In the genomic region with DNA sequence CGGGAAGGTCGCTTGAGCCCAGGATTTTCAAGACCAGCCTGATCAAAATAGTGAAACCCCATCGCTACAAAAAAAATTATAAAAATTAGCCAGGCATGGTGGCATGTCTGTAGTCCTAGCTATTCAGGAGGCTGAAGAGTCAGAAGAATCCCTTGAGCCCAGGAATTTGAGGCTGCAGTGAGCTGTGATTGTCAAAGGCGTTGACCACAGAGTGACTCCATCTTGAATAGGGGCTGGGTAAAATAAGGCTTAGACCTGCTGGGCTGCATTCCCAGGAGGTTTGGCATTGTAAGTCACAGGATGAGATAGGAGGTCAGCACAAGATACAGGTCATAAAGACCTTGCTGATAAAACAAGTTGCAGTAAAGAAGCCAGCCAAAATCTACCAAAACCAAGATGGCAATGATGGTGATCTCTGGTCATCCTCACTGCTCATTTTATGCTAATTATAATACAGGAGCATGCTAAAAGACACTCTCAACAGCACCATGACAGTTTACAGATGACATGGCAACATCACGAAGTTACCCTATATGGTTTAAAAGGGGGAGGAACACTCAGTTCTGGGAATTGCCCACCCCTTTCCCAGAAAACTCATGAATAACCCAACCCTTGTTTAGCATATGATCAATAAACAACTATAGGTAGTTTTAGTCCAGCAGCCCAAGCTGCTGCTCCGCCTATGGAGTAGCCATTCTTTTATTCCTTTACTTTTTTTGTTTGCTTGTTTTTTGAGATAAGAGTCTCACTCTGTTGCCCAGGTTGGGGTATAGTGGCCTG, we compare ENCODE assay signal across 23 cellular contexts. TPM values are rescaled to one million over a fixed set of nuclear protein-coding genes. Genes with fewer than 3 reads are reported as not detected.
DNase-seq lines count a peak whose midpoint lies in the region; ATAC-seq and TF ChIP-seq lines count a peak whose summit lies in the region.
"Had no signal": no experiment of that assay in that cellular context is flagged by ENCODE, and none has a peak within 500 bp of the region (broad histone marks: within the 10 kb centered on the region; RNA-seq: fewer than 3 reads in every experiment).

No MANE protein-coding gene starts in this region.

- H3K4me1 ChIP-seq in Caco-2 (peaks cover 41% of the 10 kb centered on the region), adrenal gland (replicated peaks in 1 of 2) (peaks cover 17 to 22% of the 10 kb centered on the region in 2 donors), trophoblast cell (ENCODE audit: control insufficient read depth in 1 of 2, insufficient read depth in 2 of 2, low read length in 2 of 2) (peaks cover 11 to 22% of the 10 kb centered on the region in 2 experiments), right lobe of liver (peaks cover 0 to 32% (median 8%) of the 10 kb centered on the region in 4 donors)

- peaks cover 32% of the 10 kb centered on the region for H3K79me1 ChIP-seq in trophoblast cell (ENCODE audit: low read length)

- no peak for TF ChIP-seq CTCF in Caco-2 (IDR thresholded peaks at IDR 0.05; ENCODE audit: insufficient read depth in 1 of 2, low read depth in 1 of 2, low read length in 1 of 2, severe bottlenecking in 1 of 2, unreplicated experiment in 1 of 2)
- TF ChIP-seq CTCF in adrenal gland (IDR thresholded peaks at IDR 0.05) = no peak
- no peak for TF ChIP-seq CTCF in right lobe of liver (IDR thresholded peaks at IDR 0.05)

- peaks cover 11% of the 10 kb centered on the region for H3K79me2 ChIP-seq in trophoblast cell (ENCODE audit: control insufficient read depth, insufficient read depth, low read length, poor library complexity)

- H3K18ac ChIP-seq in trophoblast cell (ENCODE audit: low read length) = peak overlapping the region; percentile 60

- H3K4me3 ChIP-seq in Caco-2 (ENCODE audit: low read depth, low read length) (no peak overlapping the region), adrenal gland (no peak overlapping the region), trophoblast cell (ENCODE audit: low read depth, low read length) (no peak overlapping the region), right lobe of liver (no peak overlapping the region)
- H3K4me3 ChIP-seq: GM12878 had no signal

- peak overlapping the region; percentile 67 for H3K14ac ChIP-seq in trophoblast cell (ENCODE audit: low read length)

- intact Hi-C loops in Caco-2 (cut with micrococcal nuclease; ENCODE audit: unreplicated experiment) (loop anchor here (1.0 to 10.0 kb wide), 4 partner anchors 20 to 204 kb away; partner anchors contain the start of gene ZC3H12C), adrenal gland (cut with DNase I) (loop anchor here in 1 of 2 donors (5.0 to 10.0 kb wide), 2 partner anchors 56 to 133 kb away; no protein-coding TSS in a partner anchor), right lobe of liver (cut with DNase I) (loop anchor here in 1 of 2 donors (10.0 kb wide), 1 partner anchor 56 kb away; no protein-coding TSS in a partner anchor)

- H3K23ac ChIP-seq in trophoblast cell (ENCODE audit: low read length) = no peak overlapping the region

- peak overlapping the region; percentile 91 for H3K4me3 Mint-ChIP-seq in Caco-2 (ENCODE audit: unreplicated experiment)
- H3K4me3 Mint-ChIP-seq: H9, HFFc6 had no signal

- H3K9ac ChIP-seq in trophoblast cell (ENCODE audit: low read length) = no peak overlapping the region

- H3K36me3 Mint-ChIP-seq in Caco-2 (ENCODE audit: insufficient read depth, unreplicated experiment) = peaks cover 45% of the 10 kb centered on the region
- H3K36me3 Mint-ChIP-seq: CD4-positive, CD25-positive, alpha-beta regulatory T cell had no signal

- peak overlapping the region; percentile 28 to 98 (median 97) for H3K27ac ChIP-seq in adrenal gland
- H3K27ac ChIP-seq in trophoblast cell (ENCODE audit: low read depth, low read length) = peak overlapping the region; percentile 89
- H3K27ac ChIP-seq in right lobe of liver = peak overlapping the region in 1 of 3 donors; percentile 96

- H3K4me1 Mint-ChIP-seq in Caco-2 (ENCODE audit: low read depth, unreplicated experiment) = peaks cover 49% of the 10 kb centered on the region

- DNase-seq in Caco-2 (peak; percentile 89 to 96), OCI-M1 (lab: John Stamatoyannopoulos, UW) (peak; percentile 79), adrenal gland (peak in 2 of 7 donors; percentile 38 to 41), trophoblast cell (peak; percentile 94 to 96), right lobe of liver (no peak), cortex of kidney (lab: John Stamatoyannopoulos, UW) (no peak)
- DNase-seq in activated T-cell treated with anti-CD3 and anti-CD28 coated beads, Interleukin-2, amount 50 U/mL, for 48 hours = no peak
- DNase-seq: CD4-positive, CD25-positive, alpha-beta regulatory T cell; COR-L47; DMS 273 treated with DMSO at 0.1 percent for 48 hours; DMS79 treated with DMSO at 0.1 percent for 48 hours; H9; HFFc6; KBM-7; MM.1S; NCI-H1092; NCI-H1436; NCI-H2029 treated with DMSO at 0.1 percent for 48 hours; NCI-H510A treated with DMSO at 0.1 percent for 48 hours; NCI-H748 treated with DMSO at 0.1 percent for 48 hours; NK-92 treated with Interleukin-12 subunit alpha and Interleukin-12 subunit beta, amount 100 ng/mL, for 24 hours; Right ventricle myocardium superior had no signal

- peak overlapping the region; percentile 85 for H2BK12ac ChIP-seq in trophoblast cell (ENCODE audit: low read length)

- TF ChIP-seq POLR2A in adrenal gland (IDR thresholded peaks at IDR 0.05) (no peak), right lobe of liver (IDR thresholded peaks at IDR 0.05) (no peak)

- H2BK5ac ChIP-seq in trophoblast cell (ENCODE audit: low read depth, low read length, poor library complexity) = peak overlapping the region; percentile 86

- no TSS peak for BruUV-seq in Caco-2 (replicated peaks; lab: Mats Ljungman, UMichigan)

- POLR2A ChIA-PET in Caco-2 (lab: Charles Lee) = interaction anchor here (0.6 to 1.0 kb wide), 3 partner anchors 10 to 98 kb away, joined by 3 read pairs; no protein-coding TSS in a partner anchor

- peak overlapping the region; percentile 16 for H4K8ac ChIP-seq in trophoblast cell (ENCODE audit: low read depth, low read length)

- H4K91ac ChIP-seq in trophoblast cell (ENCODE audit: low read depth, low read length) = peak overlapping the region; percentile 95

- CTCF ChIA-PET in Caco-2 (lab: Charles Lee) = interaction anchor here (0.9 to 1.1 kb wide), 2 partner anchors 18 to 98 kb away, joined by 3 to 4 read pairs; no protein-coding TSS in a partner anchor

- H3K4me2 ChIP-seq in trophoblast cell (ENCODE audit: low read length) = no peak overlapping the region

- H3K9me3 ChIP-seq in Caco-2 (peaks cover 10% of the 10 kb centered on the region; the same call in 1 of the 2 replicates), adrenal gland (replicated peaks in 1 of 3) (no peaks in the 10 kb centered on the region), trophoblast cell (ENCODE audit: insufficient read depth, low read depth, low read length) (peaks cover 3% of the 10 kb centered on the region), right lobe of liver (no peaks in the 10 kb centered on the region)

- H2BK120ac ChIP-seq in trophoblast cell (ENCODE audit: insufficient read depth, low read length, poor library complexity) = peak overlapping the region; percentile 90

- H3K27me3 Mint-ChIP-seq in Caco-2 (ENCODE audit: insufficient read depth, unreplicated experiment) = peaks cover 2% of the 10 kb centered on the region
- H3K27me3 Mint-ChIP-seq: CD4-positive, CD25-positive, alpha-beta regulatory T cell had no signal

- H3K27ac Mint-ChIP-seq in Caco-2 (ENCODE audit: unreplicated experiment) = peak overlapping the region; percentile 98
- H3K27ac Mint-ChIP-seq: HFFc6 had no signal

- no peak overlapping the region for H3K4ac ChIP-seq in trophoblast cell (ENCODE audit: low read depth, low read length)

- H4K12ac ChIP-seq in trophoblast cell (ENCODE audit: low read depth, low read length) = no peak overlapping the region

- no peak overlapping the region for H2AFZ ChIP-seq in trophoblast cell (ENCODE audit: insufficient read depth, low read length, poor library complexity)

- H3K36me3 ChIP-seq in Caco-2 (ENCODE audit: control insufficient read depth, insufficient read depth, low read length) (no peaks in the 10 kb centered on the region), adrenal gland (replicated peaks in 1 of 2) (no peaks in the 10 kb centered on the region), trophoblast cell (ENCODE audit: control insufficient read depth in 1 of 2, insufficient read depth in 2 of 2, low read length in 2 of 2) (no peaks in the 10 kb centered on the region), right lobe of liver (no peaks in the 10 kb centered on the region)

- H3K27me3 ChIP-seq in Caco-2 (replicated peaks; ENCODE audit: control insufficient read depth, insufficient read depth, low read length) (no peaks in the 10 kb centered on the region), adrenal gland (no peaks in the 10 kb centered on the region), trophoblast cell (ENCODE audit: insufficient read depth, low read length) (no peaks in the 10 kb centered on the region), right lobe of liver (no peaks in the 10 kb centered on the region)

- H2AK5ac ChIP-seq in trophoblast cell (ENCODE audit: low read length) = no peak overlapping the region

- no peak for ATAC-seq in right lobe of liver
- ATAC-seq: GM12878 had no signal

- 83 to 90% (median 85%) methylated on average over 6 of the region's 6 CpGs for WGBS in adrenal gland, 4 donors
- WGBS in trophoblast cell (ENCODE audit: extremely low coverage, insufficient coverage, insufficient read length) = no CpG with 5 or more reads among the region's 6 CpGs
- 93% methylated on average over 4 of the region's 6 CpGs for WGBS in right lobe of liver (ENCODE audit: insufficient coverage, low coverage, low lambda C conversion rate, missing lambda C conversion rate)

- H3K9me3 Mint-ChIP-seq in Caco-2 (ENCODE audit: unreplicated experiment) = peaks cover 22% of the 10 kb centered on the region
- H3K9me3 Mint-ChIP-seq: CD4-positive, CD25-positive, alpha-beta regulatory T cell; HFFc6 had no signal

RNA-seq across cellular contexts. Expression of gene RDX, which starts 2.8 kb away (rescaled TPM):
- total RNA-seq in Caco-2 (2022) = 250 and 251 TPM in 2 replicates
- total RNA-seq in adrenal gland = 1,000 to 10,000 TPM in 1 of 8 donors, 100 to 1,000 TPM in 7; 229 to 1,153 (median 673) TPM
- polyA plus RNA-seq in adrenal gland = 100 to 1,000 TPM in 2 of 3 donors, 10 to 100 TPM in 1; 82.4 to 581 (median 196) TPM
- polyA plus RNA-seq in trophoblast cell (2013) = 450 and 451 TPM in 2 replicates
- total RNA-seq in right lobe of liver = 10 to 100 TPM; 47.1 to 87.8 (median 81.8) TPM

Comparison
In these comparisons a context has a peak if more than half of its experiments do, and no peak if none do; other contexts are left out.
1. DNase-seq: peak in Caco-2 (2 of 2), OCI-M1 (single experiment) and trophoblast cell (2 of 2); none in right lobe of liver (0 of 3), cortex of kidney (single experiment) and activated T-cell treated with anti-CD3 and anti-CD28 coated beads, Interleukin-2, amount 50 U/mL, for 48 hours (0 of 2).